ENCODE assay signal across 1 cellular context in genomic region chr18:9117980-9118841, GRCh38.
TF ChIP-seq lines count a peak whose summit lies in the region.

No MANE protein-coding gene starts in this region.

TF ChIP-seq in GM12878, 131 proteins besides CTCF, POLR2A, EP300 and RAD21 (continued from another document):
- peak; percentile 45; the same call in 1 of the 2 replicates for TF ChIP-seq PKNOX1 (IDR thresholded peaks at IDR 0.05)
- no peak for TF ChIP-seq MAX (IDR thresholded peaks at IDR 0.05; ENCODE audit: low read depth, low read length)
- TF ChIP-seq HDAC6 (IDR thresholded peaks at IDR 0.05; ENCODE audit: unreplicated experiment): no peak
- no peak for TF ChIP-seq EGR1 (IDR thresholded peaks at IDR 0.05; ENCODE audit: borderline replicate concordance in 1 of 2, low read depth in 2 of 2, low read length in 2 of 2)
- TF ChIP-seq FOXM1 (IDR thresholded peaks at IDR 0.05; ENCODE audit: low read depth, low read length): peak; percentile 72; the same call in 1 of the 2 replicates
- peak; percentile 65; the same call in 1 of the 2 replicates for TF ChIP-seq IRF4 (IDR thresholded peaks at IDR 0.05; ENCODE audit: low read depth, low read length)
- TF ChIP-seq ETV6 (conservative IDR thresholded peaks at IDR 0.05 in 1 of 2, IDR thresholded peaks at IDR 0.05 in 1 of 2; ENCODE audit: borderline replicate concordance in 1 of 2, low read depth in 1 of 2): peak in 1 of 2 experiments; percentile 36; a peak in 1 of 4 replicates
- TF ChIP-seq BMI1 (IDR thresholded peaks at IDR 0.05; ENCODE audit: borderline replicate concordance): peak; percentile 44; the same call in 1 of the 2 replicates
- TF ChIP-seq ZNF24 (IDR thresholded peaks at IDR 0.05): no peak
- no peak for TF ChIP-seq SREBF1 (IDR thresholded peaks at IDR 0.05; ENCODE audit: low read length)
- TF ChIP-seq DPF2 (IDR thresholded peaks at IDR 0.05): peak; percentile 76
- TF ChIP-seq SP1 (IDR thresholded peaks at IDR 0.05; ENCODE audit: low read depth, low read length): peak; percentile 15
- TF ChIP-seq CREM (IDR thresholded peaks at IDR 0.05; ENCODE audit: low read depth): peak; percentile 64; the same call in 1 of the 2 replicates
- TF ChIP-seq RBBP5 (conservative IDR thresholded peaks at IDR 0.05): no peak
- TF ChIP-seq JUNB (IDR thresholded peaks at IDR 0.05): peak; percentile 87
- TF ChIP-seq SMARCA5 (IDR thresholded peaks at IDR 0.05): peak; percentile 31; the same call in 1 of the 2 replicates
- peak; percentile 35; the same call in 1 of the 2 replicates for TF ChIP-seq ATF2 (IDR thresholded peaks at IDR 0.05; ENCODE audit: low read length)
- peak; percentile 57; the same call in 1 of the 2 replicates for TF ChIP-seq ATF7 (IDR thresholded peaks at IDR 0.05; ENCODE audit: low read depth)
- TF ChIP-seq IKZF2 (IDR thresholded peaks at IDR 0.05): peak; percentile 76 to 79
- peak; percentile 76; the same call in 1 of the 2 replicates for TF ChIP-seq NFIC (IDR thresholded peaks at IDR 0.05; ENCODE audit: low read depth, low read length)
- peak; percentile 43 for TF ChIP-seq MEF2B (IDR thresholded peaks at IDR 0.05; ENCODE audit: partially characterized antibody, poor library complexity, severe bottlenecking)
- 0 out of 2 replicates have a peak, but pooled peaks have one; percentile 17 for TF ChIP-seq ZNF687 (IDR thresholded peaks at IDR 0.05)
- peak; percentile 77 for TF ChIP-seq MTA2 (IDR thresholded peaks at IDR 0.05; ENCODE audit: low read depth)
- 0 out of 2 replicates have a peak, but pooled peaks have one; percentile 32 for TF ChIP-seq BACH1 (IDR thresholded peaks at IDR 0.05; ENCODE audit: borderline replicate concordance)
- TF ChIP-seq ZNF217 (IDR thresholded peaks at IDR 0.05): no peak
- peak; percentile 53 for TF ChIP-seq IKZF1 (conservative IDR thresholded peaks at IDR 0.05)
- TF ChIP-seq PAX5 (IDR thresholded peaks at IDR 0.05; ENCODE audit: borderline replicate concordance, low read depth, low read length): no peak
- TF ChIP-seq PRDM15 (CRISPR knock-in tag; IDR thresholded peaks at IDR 0.05): no peak
- no peak for TF ChIP-seq E2F4 (IDR thresholded peaks at IDR 0.05; ENCODE audit: low read depth, low read length)
- TF ChIP-seq SPI1 (IDR thresholded peaks at IDR 0.05; ENCODE audit: borderline replicate concordance, insufficient read depth, low read depth, low read length): peak; percentile 81
- peak; percentile 53 for TF ChIP-seq SKIL (IDR thresholded peaks at IDR 0.05; ENCODE audit: low read depth, poor library complexity, severe bottlenecking)
